In genomic region chr17:28896884-28897768, GRCh38 we compare ENCODE assay signal across 8 cellular contexts. TPM values are rescaled to one million over a fixed set of nuclear protein-coding genes. Genes with fewer than 3 reads are reported as not detected.
DNase-seq lines count a peak whose midpoint lies in the region; ATAC-seq and TF ChIP-seq lines count a peak whose summit lies in the region.

A gene with protein sequence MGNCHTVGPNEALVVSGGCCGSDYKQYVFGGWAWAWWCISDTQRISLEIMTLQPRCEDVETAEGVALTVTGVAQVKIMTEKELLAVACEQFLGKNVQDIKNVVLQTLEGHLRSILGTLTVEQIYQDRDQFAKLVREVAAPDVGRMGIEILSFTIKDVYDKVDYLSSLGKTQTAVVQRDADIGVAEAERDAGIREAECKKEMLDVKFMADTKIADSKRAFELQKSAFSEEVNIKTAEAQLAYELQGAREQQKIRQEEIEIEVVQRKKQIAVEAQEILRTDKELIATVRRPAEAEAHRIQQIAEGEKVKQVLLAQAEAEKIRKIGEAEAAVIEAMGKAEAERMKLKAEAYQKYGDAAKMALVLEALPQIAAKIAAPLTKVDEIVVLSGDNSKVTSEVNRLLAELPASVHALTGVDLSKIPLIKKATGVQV (minus strand): TSS chr17:28897733. CDS start chr17:28897574, 159 bp downstream.

- H3K27ac ChIP-seq in heart left ventricle (peak within 1 kb of the TSS; percentile 60 to 97 (median 86)), prostate gland (peak within 1 kb of the TSS; percentile 96 to 97), urinary bladder (ENCODE audit: low read depth) (peak within 1 kb of the TSS; percentile 96)

- peak; percentile 25 to 87 (median 77) for ATAC-seq in heart left ventricle

- intact Hi-C loops in heart left ventricle (cut with DNase I), result loop anchor here in 8 of 10 donors (5.0 to 10.0 kb wide), 7 partner anchors 40 to 135 kb away; partner anchors contain the start of genes FAM222B (in 2 of the 8), ERAL1 (in 1 of the 8) and PHF12 (in 1 of the 8)
- intact Hi-C loops in prostate gland (cut with DNase I), result loop anchor here (5.0 kb wide), 2 partner anchors 50 to 135 kb away; no protein-coding TSS in a partner anchor

- H3K27me3 ChIP-seq in heart left ventricle, result no peaks in the 10 kb centered on the region
- H3K27me3 ChIP-seq in prostate gland (replicated peaks; ENCODE audit: insufficient read depth), result no peaks in the 10 kb centered on the region

- H3K9me3 ChIP-seq in heart left ventricle (no peaks in the 10 kb centered on the region), prostate gland (no peaks in the 10 kb centered on the region)

- TF ChIP-seq POLR2A in heart left ventricle (IDR thresholded peaks at IDR 0.05) (peak in 1 of 2 donors; percentile 54), prostate gland (IDR thresholded peaks at IDR 0.05) (peak; percentile 47)

- H3K4me3 ChIP-seq in GM08714 (ENCODE audit: low read length), result peak within 1 kb of the TSS; percentile 63
- H3K4me3 ChIP-seq in LNCaP clone FGC (ENCODE audit: low read depth, low read length), result peak within 1 kb of the TSS; percentile 73
- H3K4me3 ChIP-seq in heart left ventricle, result peak within 1 kb of the TSS; percentile 72 to 98 (median 92)
- peak within 1 kb of the TSS; percentile 95 to 97 for H3K4me3 ChIP-seq in prostate gland
- peak within 1 kb of the TSS; percentile 74 for H3K4me3 ChIP-seq in urinary bladder (ENCODE audit: low read depth, low read length)

- H3K4me1 ChIP-seq in heart left ventricle, result peaks cover 3 to 69% (median 31%) of the 10 kb centered on the region in 12 donors
- H3K4me1 ChIP-seq in prostate gland (replicated peaks), result peaks cover 20% of the 10 kb centered on the region
- no peaks in the 10 kb centered on the region for H3K4me1 ChIP-seq in urinary bladder (ENCODE audit: insufficient read depth)

- 0 to 1% (median 1%) methylated on average over 20 to 73 of the region's 73 CpGs for WGBS in heart left ventricle, 4 donors
- WGBS in prostate gland, result under 1% methylated on average over 51 of the region's 73 CpGs
- under 1% methylated on average over 73 of the region's 73 CpGs for WGBS in urinary bladder

- TF ChIP-seq CTCF in LNCaP clone FGC (IDR thresholded peaks at IDR 0.05; ENCODE audit: control insufficient read depth, extremely low read depth, insufficient read depth) (peak; percentile 51; the same call in 1 of the 2 replicates), heart left ventricle (IDR thresholded peaks at IDR 0.05) (peak in 6 of 12 donors; percentile 9 to 45 (median 20)), prostate gland (IDR thresholded peaks at IDR 0.05) (peak in 1 of 4 experiments; percentile 37)

- H3K36me3 ChIP-seq in heart left ventricle, result no peaks in the 10 kb centered on the region
- no peaks in the 10 kb centered on the region for H3K36me3 ChIP-seq in prostate gland
- H3K36me3 ChIP-seq in urinary bladder (ENCODE audit: insufficient read depth), result no peaks in the 10 kb centered on the region

- DNase-seq in LNCaP clone FGC (ENCODE audit: low read depth) (no peak), SKM-1 treated with dmso at 0.1 percent for 144 hours (lab: John Stamatoyannopoulos, UW; ENCODE audit: unreplicated experiment) (peak; percentile 64), heart left ventricle (peak; percentile 63 to 82 (median 64)), prostate gland (ENCODE audit: low spot score) (peak; percentile 91), dedifferentiated amniotic fluid mesenchymal stem cell (ENCODE audit: extremely low spot score) (no peak)
- peak; percentile 39 for DNase-seq in activated naive CD8-positive, alpha-beta T cell treated with anti-CD3 and anti-CD28 coated beads, Interleukin-2, amount 50 U/mL, for 16 hours (ENCODE audit: low read depth, low spot score)

RNA-seq across cellular contexts. Expression of the gene that starts here (rescaled TPM):
- total RNA-seq in heart left ventricle (100 to 1,000 TPM in 3 of 9 donors, 10 to 100 TPM in 6; 81.1 to 139 (median 95.2) TPM), prostate gland (100 to 1,000 TPM in 1 of 2 donors, 10 to 100 TPM in 1; 82.9 to 121 TPM), urinary bladder (25.1 TPM)
- polyA plus RNA-seq in heart left ventricle (10 to 100 TPM; 52.7 to 68.5 TPM), urinary bladder (120 TPM)

Comparison
In these comparisons a context has a peak if more than half of its experiments do, and no peak if none do; other contexts are left out.
1. DNase-seq: peak in SKM-1 treated with dmso at 0.1 percent for 144 hours (single experiment), activated naive CD8-positive, alpha-beta T cell treated with anti-CD3 and anti-CD28 coated beads, Interleukin-2, amount 50 U/mL, for 16 hours (single experiment), heart left ventricle (5 of 5) and prostate gland (single experiment); none in LNCaP clone FGC (single experiment) and dedifferentiated amniotic fluid mesenchymal stem cell (single experiment).
2. Peak in every context shown above with its lines, with median percentiles within 50 percentile points of each other: H3K4me3 ChIP-seq and H3K27ac ChIP-seq.